23 cellular contexts compared by ENCODE assay signal in genomic region chr9:36501727-36502126, GRCh38.
"Had no signal": no experiment of that assay in that cellular context is flagged by ENCODE, and none has a peak within 500 bp of the region (broad histone marks: within the 10 kb centered on the region; RNA-seq: fewer than 3 reads in every experiment).

No MANE protein-coding gene starts in this region.

- H3K4me3 ChIP-seq: K562, SJSA1, SK-N-MC had no signal

- H3K36me3 ChIP-seq: SJSA1 had no signal

- H3K9ac ChIP-seq: KMS-11 had no signal

- H3K27me3 ChIP-seq: SJSA1 had no signal

- H3K4me2 ChIP-seq: KMS-11 had no signal

- H3K27ac ChIP-seq: KMS-11, SJSA1, SK-N-MC had no signal

- DNase-seq: MV-4-11, NCI-H1048, NCI-H1105 treated with DMSO at 0.1 percent for 48 hours, NCI-H1417 treated with DMSO at 0.1 percent for 48 hours, NCI-H146, NCI-H1694 treated with DMSO at 0.1 percent for 48 hours, NCI-H1930, NCI-H2081, NCI-H2107, NCI-H2171, NCI-H226, NCI-H446, NCI-H510A, NCI-H524 treated with DMSO at 0.1 percent for 48 hours, NCI-H69, NCI-H774, Right ventricle myocardium superior, RPMI8226, SIG-M5 had no signal

- H3K9me3 ChIP-seq: SJSA1 had no signal

- H3K4me1 ChIP-seq: SJSA1 had no signal

- ATAC-seq: K562 had no signal
